ENCODE assay signal across 13 cellular contexts in the genomic region with DNA sequence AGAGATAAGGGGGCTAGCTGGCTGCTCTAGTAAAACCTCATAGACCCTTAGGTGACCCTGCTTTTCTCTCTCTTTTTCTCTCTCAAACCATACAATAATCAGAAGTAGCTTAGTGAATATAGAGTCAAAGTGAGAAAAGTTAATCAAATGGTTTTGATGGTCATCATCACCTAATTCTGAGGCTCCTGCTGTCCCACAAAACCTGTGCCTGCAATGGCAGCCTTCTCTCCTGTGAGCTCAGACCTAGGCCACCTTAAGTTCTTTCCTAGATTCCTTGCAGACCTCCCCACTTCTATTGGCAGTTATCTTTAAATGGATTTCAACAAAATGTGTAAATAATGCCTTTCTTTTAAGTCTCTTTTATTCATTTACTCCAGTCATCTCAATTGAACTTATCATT. TPM values are rescaled to one million over a fixed set of nuclear protein-coding genes. Genes with fewer than 3 reads are reported as not detected.
DNase-seq lines count a peak whose midpoint lies in the region; ATAC-seq and TF ChIP-seq lines count a peak whose summit lies in the region.
"Had no signal": no experiment of that assay in that cellular context is flagged by ENCODE, and none has a peak within 500 bp of the region (broad histone marks: within the 10 kb centered on the region; RNA-seq: fewer than 3 reads in every experiment).

No MANE protein-coding gene starts in this region.

- peak overlapping the region; percentile 91 for H3K9ac ChIP-seq in OCI-LY3 (ENCODE audit: low read length)

- H3K27ac Mint-ChIP-seq in activated T-cell treated with anti-CD3 and anti-CD28 coated beads, Interleukin-2, amount 50 U/mL, for 72 hours = peak overlapping the region; percentile 25
- H3K27ac Mint-ChIP-seq in brain = no peak overlapping the region
- H3K27ac Mint-ChIP-seq in stimulated activated effector memory CD8-positive, alpha-beta T cell treated with anti-CD3 and anti-CD28 coated beads, Interleukin-12 subunit alpha, Interleukin-12 subunit beta, amount 100 ng/mL, for 72 hours = no peak overlapping the region

- H3K9me3 Mint-ChIP-seq in activated T-cell treated with anti-CD3 and anti-CD28 coated beads, Interleukin-2, amount 50 U/mL, for 72 hours = no peaks in the 10 kb centered on the region
- H3K9me3 Mint-ChIP-seq in brain = no peaks in the 10 kb centered on the region
- no peaks in the 10 kb centered on the region for H3K9me3 Mint-ChIP-seq in stimulated activated effector memory CD8-positive, alpha-beta T cell treated with anti-CD3 and anti-CD28 coated beads, Interleukin-12 subunit alpha, Interleukin-12 subunit beta, amount 100 ng/mL, for 72 hours

- peaks cover 19% of the 10 kb centered on the region for H4K20me1 ChIP-seq in OCI-LY3 (ENCODE audit: insufficient read depth, low read length)

- H3K27ac ChIP-seq in OCI-LY3 (ENCODE audit: low read length) = peak overlapping the region; percentile 97

- peak overlapping the region; percentile 98 for H3K4me2 ChIP-seq in OCI-LY3 (ENCODE audit: low read length)

- H3K36me3 ChIP-seq in OCI-LY3 (replicated peaks; ENCODE audit: low read depth, low read length) = peaks cover 3% of the 10 kb centered on the region

- H3K4me1 ChIP-seq in OCI-LY3 (ENCODE audit: low read length) = peaks cover 56% of the 10 kb centered on the region

- no peaks in the 10 kb centered on the region for H3K27me3 ChIP-seq in OCI-LY3 (ENCODE audit: low read depth, low read length)
- H3K27me3 ChIP-seq: heart left ventricle had no signal

- no peak for DNase-seq in activated T-cell treated with anti-CD3 and anti-CD28 coated beads, Interleukin-2, amount 50 U/mL, for 72 hours
- DNase-seq in activated T-cell treated with anti-CD3 and anti-CD28 coated beads, Interleukin-2, amount 50 U/mL, for 48 hours = no peak
- DNase-seq in stimulated activated effector memory CD8-positive, alpha-beta T cell treated with anti-CD3 and anti-CD28 coated beads, Interleukin-12 subunit alpha, Interleukin-12 subunit beta, amount 100 ng/mL, for 72 hours (ENCODE audit: low spot score in 2 of 2) = no peak
- DNase-seq in NCI-H1930 (lab: John Stamatoyannopoulos, UW) = no peak
- no peak for DNase-seq in stimulated activated naive CD4-positive, alpha-beta T cell (lab: John Stamatoyannopoulos, UW)
- no peak for DNase-seq in foreskin fibroblast
- DNase-seq: heart left ventricle had no signal

- H3K9me3 ChIP-seq in OCI-LY3 (ENCODE audit: insufficient read depth, low read length) = no peaks in the 10 kb centered on the region
- H3K9me3 ChIP-seq: heart left ventricle had no signal

- peak overlapping the region; percentile 72 to 85 for H3K4me3 Mint-ChIP-seq in activated T-cell treated with anti-CD3 and anti-CD28 coated beads, Interleukin-2, amount 50 U/mL, for 72 hours
- peak overlapping the region; percentile 19 to 77 (median 40) for H3K4me3 Mint-ChIP-seq in brain
- H3K4me3 Mint-ChIP-seq in stimulated activated effector memory CD8-positive, alpha-beta T cell treated with anti-CD3 and anti-CD28 coated beads, Interleukin-12 subunit alpha, Interleukin-12 subunit beta, amount 100 ng/mL, for 72 hours = peak overlapping the region; percentile 85

- peaks cover 59% of the 10 kb centered on the region for H3K4me1 Mint-ChIP-seq in activated T-cell treated with anti-CD3 and anti-CD28 coated beads, Interleukin-2, amount 50 U/mL, for 72 hours (ENCODE audit: low read depth)
- peaks cover 46% of the 10 kb centered on the region for H3K4me1 Mint-ChIP-seq in brain
- peaks cover 50% of the 10 kb centered on the region for H3K4me1 Mint-ChIP-seq in stimulated activated effector memory CD8-positive, alpha-beta T cell treated with anti-CD3 and anti-CD28 coated beads, Interleukin-12 subunit alpha, Interleukin-12 subunit beta, amount 100 ng/mL, for 72 hours

- H3K79me2 ChIP-seq in OCI-LY3 (ENCODE audit: low read length) = peaks cover 72% of the 10 kb centered on the region

- ATAC-seq in activated T-cell treated with anti-CD3 and anti-CD28 coated beads, Interleukin-2, amount 50 U/mL, for 72 hours (replicated peaks in 1 of 2) = no peak
- no peak for ATAC-seq in stimulated activated effector memory CD8-positive, alpha-beta T cell treated with anti-CD3 and anti-CD28 coated beads, Interleukin-12 subunit alpha, Interleukin-12 subunit beta, amount 100 ng/mL, for 72 hours
- ATAC-seq: heart left ventricle had no signal

- TF ChIP-seq CTCF in OCI-LY3 (IDR thresholded peaks at IDR 0.05; ENCODE audit: low read depth, low read length) = no peak
- no peak for TF ChIP-seq CTCF in brain (conservative IDR thresholded peaks at IDR 0.05)
- TF ChIP-seq CTCF in foreskin fibroblast (IDR thresholded peaks at IDR 0.05; ENCODE audit: low read depth, low read length) = no peak

- peaks cover 4 to 19% of the 10 kb centered on the region in 2 donors for H3K36me3 Mint-ChIP-seq in activated T-cell treated with anti-CD3 and anti-CD28 coated beads, Interleukin-2, amount 50 U/mL, for 72 hours (ENCODE audit: insufficient read depth in 2 of 2)
- peaks cover 9% of the 10 kb centered on the region for H3K36me3 Mint-ChIP-seq in brain
- H3K36me3 Mint-ChIP-seq in stimulated activated effector memory CD8-positive, alpha-beta T cell treated with anti-CD3 and anti-CD28 coated beads, Interleukin-12 subunit alpha, Interleukin-12 subunit beta, amount 100 ng/mL, for 72 hours = peaks cover 24% of the 10 kb centered on the region

- no peak overlapping the region for H2AFZ ChIP-seq in OCI-LY3 (ENCODE audit: low read depth, low read length)

- H3K4me3 ChIP-seq in OCI-LY3 (ENCODE audit: low read length) (peak overlapping the region; percentile 82), foreskin fibroblast (ENCODE audit: low read depth in 1 of 2, low read length in 2 of 2) (no peak overlapping the region)

- no peaks in the 10 kb centered on the region for H3K27me3 Mint-ChIP-seq in activated T-cell treated with anti-CD3 and anti-CD28 coated beads, Interleukin-2, amount 50 U/mL, for 72 hours (ENCODE audit: low read depth)
- H3K27me3 Mint-ChIP-seq in brain = peaks cover 4% of the 10 kb centered on the region

RNA-seq across cellular contexts. Expression of a gene that starts 1.5 kb away (rescaled TPM):
- 10 to 100 TPM; 34.4 to 36.0 TPM for total RNA-seq in activated T-cell treated with anti-CD3 and anti-CD28 coated beads, Interleukin-2, amount 50 U/mL, for 72 hours
- 6.2 TPM for polyA plus RNA-seq in brain (ENCODE audit: insufficient read depth, low read depth, low replicate concordance)

RNA-seq across cellular contexts. Expression of a gene that starts 17.9 kb away (rescaled TPM):
- total RNA-seq in activated T-cell treated with anti-CD3 and anti-CD28 coated beads, Interleukin-2, amount 50 U/mL, for 72 hours = under 1 TPM; 0.26 to 0.44 TPM
- polyA plus RNA-seq in brain (ENCODE audit: insufficient read depth, low read depth, low replicate concordance) = 0.80 TPM
- total RNA-seq: M059J; osteocyte; T-helper 2 cell treated with Interferon-gamma antibody and Interleukin-4, amounts not matched to agents 100 ng/mL and 5 ng/mL, for 36 hours had no signal
- polyA plus RNA-seq: liver had no signal

RNA-seq across cellular contexts. Expression of a gene that starts 51.3 kb away (rescaled TPM):
- total RNA-seq in activated T-cell treated with anti-CD3 and anti-CD28 coated beads, Interleukin-2, amount 50 U/mL, for 72 hours = 1 to 10 TPM in 1 of 2 donors, under 1 TPM in 1; 0.62 to 1.4 TPM
- 10.3 TPM for polyA plus RNA-seq in brain (ENCODE audit: insufficient read depth, low read depth, low replicate concordance)
